In genomic region chr9:129412814-129413536, GRCh38 we compare ENCODE assay signal across 8 cellular contexts.
DNase-seq lines count a peak whose midpoint lies in the region; TF ChIP-seq lines count a peak whose summit lies in the region.

No MANE protein-coding gene starts in this region.

- 11% methylated on average over 49 of the region's 49 CpGs for WGBS in liver

- peak; percentile 77 for DNase-seq in EL
- peak; percentile 56 for DNase-seq in H4 (ENCODE audit: low spot score)
- peak; percentile 49 for DNase-seq in MG63
- DNase-seq in dermis blood vessel endothelial cell, result peak; percentile 83
- peak; percentile 13 to 55 for DNase-seq in stimulated activated CD4-positive, alpha-beta T cell treated with anti-CD3 and anti-CD28 coated beads, Interleukin-1b, Interleukin-23, amount 100 ng/mL, for 4 hours (ENCODE audit: low read depth in 2 of 2)
- no peak for DNase-seq in NCI-H1048 (lab: John Stamatoyannopoulos, UW)

- H3K27me3 ChIP-seq in MG63 (no peaks in the 10 kb centered on the region), liver (ENCODE audit: control insufficient read depth in 4 of 4, insufficient read depth in 4 of 4, low read length in 3 of 4) (no peaks in the 10 kb centered on the region)

- peak in 1 of 2 donors; percentile 47 for TF ChIP-seq RAD21 in liver (IDR thresholded peaks at IDR 0.05)

- H3K36me3 ChIP-seq in MG63 (no peaks in the 10 kb centered on the region), liver (ENCODE audit: control insufficient read depth in 4 of 4, insufficient read depth in 3 of 4, low read depth in 1 of 4, low read length in 3 of 4) (no peaks in the 10 kb centered on the region)

- H3K9me3 ChIP-seq in MG63 (no peaks in the 10 kb centered on the region), liver (ENCODE audit: control insufficient read depth in 4 of 4, low read length in 3 of 4) (no peaks in the 10 kb centered on the region)

- H3K9ac ChIP-seq in liver (ENCODE audit: low read depth in 1 of 2, low read length in 2 of 2), result peak overlapping the region; percentile 48 to 74

- H3K27ac ChIP-seq in VCaP (peak overlapping the region; percentile 100), liver (ENCODE audit: low read depth in 1 of 2, low read length in 2 of 2) (peak overlapping the region; percentile 92 to 93)

- peaks cover 0 to 14% (median 8%) of the 10 kb centered on the region in 4 donors for H3K4me1 ChIP-seq in liver (ENCODE audit: control insufficient read depth in 4 of 4, insufficient read depth in 4 of 4, low read length in 3 of 4)

- TF ChIP-seq CTCF in VCaP (conservative IDR thresholded peaks at IDR 0.05) (no peak), liver (IDR thresholded peaks at IDR 0.05; ENCODE audit: low read depth, low read length, missing input control) (no peak)

- H3K4me3 ChIP-seq in MG63, result peak overlapping the region; percentile 64
- peak overlapping the region in 1 of 3 donors; percentile 68 for H3K4me3 ChIP-seq in liver (ENCODE audit: low read depth in 1 of 3, low read length in 3 of 3)

TF ChIP-seq in liver, 16 proteins besides CTCF, POLR2A, EP300 and RAD21:
- no peak for TF ChIP-seq ZBTB33 (IDR thresholded peaks at IDR 0.05)
- peak; percentile 9 for TF ChIP-seq NR2F2 (IDR thresholded peaks at IDR 0.05)
- TF ChIP-seq SP1 (IDR thresholded peaks at IDR 0.05), result peak; percentile 14
TF ChIP-seq in liver: peak in this region for 2.
